Comparison of ENCODE assay signal across 7 cellular contexts in genomic region chr18:10526211-10526949, GRCh38. TPM values are rescaled to one million over a fixed set of nuclear protein-coding genes. Genes with fewer than 3 reads are reported as not detected.
DNase-seq lines count a peak whose midpoint lies in the region; ATAC-seq and TF ChIP-seq lines count a peak whose summit lies in the region.

No MANE protein-coding gene starts in this region.

- peaks cover 2% of the 10 kb centered on the region for H3K27me3 Mint-ChIP-seq in dendritic cell treated with granulocyte-macrophage colony-stimulating factor and Interleukin-4, amounts not matched to agents 40 ng/mL and 50 ng/mL, for 4 days

- peaks cover 11% of the 10 kb centered on the region; the same call in 1 of the 2 replicates for H3K36me3 ChIP-seq in KOPT-K1 (ENCODE audit: insufficient read depth, low read length)

- ATAC-seq in GM21786 (IDR thresholded peaks at IDR 0.05; ENCODE audit: unreplicated experiment), result peak; percentile 57
- ATAC-seq in activated CD4-positive, CD25-positive, alpha-beta regulatory T cell treated with anti-CD3 and anti-CD28 coated beads, Interleukin-2, amount 50 U/mL, for 24 hours, result peak; percentile 48 to 50

- intact Hi-C loops in dendritic cell treated with granulocyte-macrophage colony-stimulating factor and Interleukin-4, amounts not matched to agents 40 ng/mL and 50 ng/mL, for 4 days (cut with micrococcal nuclease), result loop anchor here (5.0 to 10.0 kb wide), 3 partner anchors 614 to 912 kb away; partner anchors contain the start of genes PPP4R1 and VAPA

- peak overlapping the region; percentile 94 for H3K27ac Mint-ChIP-seq in dendritic cell treated with granulocyte-macrophage colony-stimulating factor and Interleukin-4, amounts not matched to agents 40 ng/mL and 50 ng/mL, for 4 days

- TF ChIP-seq CTCF in GM12865 (IDR thresholded peaks at IDR 0.05; ENCODE audit: insufficient read depth, low read depth, low read length, missing control alignments), result no peak

- peak overlapping the region; percentile 95 for H3K4me3 Mint-ChIP-seq in dendritic cell treated with granulocyte-macrophage colony-stimulating factor and Interleukin-4, amounts not matched to agents 40 ng/mL and 50 ng/mL, for 4 days

- H3K4me1 Mint-ChIP-seq in dendritic cell treated with granulocyte-macrophage colony-stimulating factor and Interleukin-4, amounts not matched to agents 40 ng/mL and 50 ng/mL, for 4 days (ENCODE audit: low read depth), result peaks cover 49% of the 10 kb centered on the region

- peak overlapping the region; percentile 69 for H3K27ac ChIP-seq in KOPT-K1 (ENCODE audit: low read depth, low read length, poor library complexity, severe bottlenecking)

- peak overlapping the region; percentile 93 for H3K4me3 ChIP-seq in GM12865 (ENCODE audit: low read depth, low read length)

- peaks cover 15% of the 10 kb centered on the region for H3K36me3 Mint-ChIP-seq in dendritic cell treated with granulocyte-macrophage colony-stimulating factor and Interleukin-4, amounts not matched to agents 40 ng/mL and 50 ng/mL, for 4 days (ENCODE audit: low read depth)

- DNase-seq in GM12865 (ENCODE audit: low read depth) (peak; percentile 78), lung microvascular endothelial cell (ENCODE audit: low read depth in 2 of 2) (peak; percentile 61 to 66)
- DNase-seq in stimulated activated CD8-positive, alpha-beta memory T cell treated with anti-CD3 and anti-CD28 coated beads, Interleukin-15, amount 100 ng/mL, for 24 hours (ENCODE audit: low read depth), result peak; percentile 12

- H3K9me3 ChIP-seq in KOPT-K1 (ENCODE audit: insufficient read depth, low read length, poor library complexity, severe bottlenecking), result no peaks in the 10 kb centered on the region

- no peaks in the 10 kb centered on the region for H3K9me3 Mint-ChIP-seq in dendritic cell treated with granulocyte-macrophage colony-stimulating factor and Interleukin-4, amounts not matched to agents 40 ng/mL and 50 ng/mL, for 4 days

RNA-seq across cellular contexts. Expression of gene NAPG, which starts 0.6 kb away (rescaled TPM):
- 21.6 and 33.3 TPM in 2 replicates for total RNA-seq in lung microvascular endothelial cell

Comparison
In these comparisons a context has a peak if more than half of its experiments do, and no peak if none do; other contexts are left out.
1. Peak in every context shown above with its lines: DNase-seq, ATAC-seq, H3K4me3 ChIP-seq and H3K27ac ChIP-seq.
2. DNase-seq: peak in every context shown above with its lines; median percentile 78 in GM12865; 64 in lung microvascular endothelial cell; 12 in stimulated activated CD8-positive, alpha-beta memory T cell treated with anti-CD3 and anti-CD28 coated beads, Interleukin-15, amount 100 ng/mL, for 24 hours.